Comparison of ENCODE assay signal across 1 cellular context in the genomic region with DNA sequence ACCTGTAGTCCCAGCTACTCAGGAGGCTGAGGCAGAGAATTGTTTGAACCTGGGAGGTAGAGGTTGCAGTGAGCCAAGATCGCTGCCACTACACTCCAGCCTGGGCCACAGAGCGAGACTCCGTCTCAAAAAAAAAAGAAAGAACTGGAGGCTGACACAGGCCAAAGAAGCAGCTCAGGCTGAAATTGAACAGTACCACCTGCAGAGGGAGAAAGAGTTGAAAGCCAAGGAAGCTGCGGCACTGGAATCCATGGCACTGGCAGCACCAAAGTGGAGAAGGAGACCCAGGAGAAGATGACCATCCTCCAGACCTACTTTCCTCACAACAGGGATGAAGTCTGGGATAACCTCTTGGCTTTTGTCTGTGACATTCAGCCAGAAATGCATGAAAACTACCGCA.
TF ChIP-seq lines count a peak whose summit lies in the region.

No MANE protein-coding gene starts in this region.

TF ChIP-seq in HCT116, 20 proteins besides CTCF, POLR2A, EP300 and RAD21:
- TF ChIP-seq SRF (IDR thresholded peaks at IDR 0.05; ENCODE audit: low read depth): no peak
- TF ChIP-seq EGR1 (IDR thresholded peaks at IDR 0.05; ENCODE audit: low read depth): no peak
- TF ChIP-seq, protein P1, sequence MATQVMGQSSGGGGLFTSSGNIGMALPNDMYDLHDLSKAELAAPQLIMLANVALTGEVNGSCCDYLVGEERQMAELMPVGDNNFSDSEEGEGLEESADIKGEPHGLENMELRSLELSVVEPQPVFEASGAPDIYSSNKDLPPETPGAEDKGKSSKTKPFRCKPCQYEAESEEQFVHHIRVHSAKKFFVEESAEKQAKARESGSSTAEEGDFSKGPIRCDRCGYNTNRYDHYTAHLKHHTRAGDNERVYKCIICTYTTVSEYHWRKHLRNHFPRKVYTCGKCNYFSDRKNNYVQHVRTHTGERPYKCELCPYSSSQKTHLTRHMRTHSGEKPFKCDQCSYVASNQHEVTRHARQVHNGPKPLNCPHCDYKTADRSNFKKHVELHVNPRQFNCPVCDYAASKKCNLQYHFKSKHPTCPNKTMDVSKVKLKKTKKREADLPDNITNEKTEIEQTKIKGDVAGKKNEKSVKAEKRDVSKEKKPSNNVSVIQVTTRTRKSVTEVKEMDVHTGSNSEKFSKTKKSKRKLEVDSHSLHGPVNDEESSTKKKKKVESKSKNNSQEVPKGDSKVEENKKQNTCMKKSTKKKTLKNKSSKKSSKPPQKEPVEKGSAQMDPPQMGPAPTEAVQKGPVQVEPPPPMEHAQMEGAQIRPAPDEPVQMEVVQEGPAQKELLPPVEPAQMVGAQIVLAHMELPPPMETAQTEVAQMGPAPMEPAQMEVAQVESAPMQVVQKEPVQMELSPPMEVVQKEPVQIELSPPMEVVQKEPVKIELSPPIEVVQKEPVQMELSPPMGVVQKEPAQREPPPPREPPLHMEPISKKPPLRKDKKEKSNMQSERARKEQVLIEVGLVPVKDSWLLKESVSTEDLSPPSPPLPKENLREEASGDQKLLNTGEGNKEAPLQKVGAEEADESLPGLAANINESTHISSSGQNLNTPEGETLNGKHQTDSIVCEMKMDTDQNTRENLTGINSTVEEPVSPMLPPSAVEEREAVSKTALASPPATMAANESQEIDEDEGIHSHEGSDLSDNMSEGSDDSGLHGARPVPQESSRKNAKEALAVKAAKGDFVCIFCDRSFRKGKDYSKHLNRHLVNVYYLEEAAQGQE (IDR thresholded peaks at IDR 0.05; ENCODE audit: low read depth): no peak
- no peak for TF ChIP-seq JUND (IDR thresholded peaks at IDR 0.05)
- no peak for TF ChIP-seq SIN3A (IDR thresholded peaks at IDR 0.05; ENCODE audit: low read depth)
- TF ChIP-seq YY1 (IDR thresholded peaks at IDR 0.05; ENCODE audit: extremely low read depth, insufficient replicate concordance, low read depth, low read length): no peak
- TF ChIP-seq ZNF274 (IDR thresholded peaks at IDR 0.05; ENCODE audit: low read depth, low read length): no peak
- TF ChIP-seq ZFX (IDR thresholded peaks at IDR 0.05): no peak
